In genomic region chr19:1942078-1942933, GRCh38 we compare ENCODE assay signal across 8 cellular contexts. TPM values are rescaled to one million over a fixed set of nuclear protein-coding genes. Genes with fewer than 3 reads are reported as not detected.
A peak's percentile ranks its signal among the peaks of the same experiment; 100 is the strongest.
DNase-seq lines count a peak whose midpoint lies in the region; ATAC-seq, FAIRE-seq and TF ChIP-seq lines count a peak whose summit lies in the region.

No MANE protein-coding gene starts in this region.

- H3K4me3 Mint-ChIP-seq in activated B cell treated with CpG ODN at 0.5 μM for 24 hours (peak overlapping the region; percentile 91), immature natural killer cell (peak overlapping the region; percentile 92 to 97 (median 96))

- TF ChIP-seq CTCF in activated B cell treated with CpG ODN at 0.5 μM for 24 hours (IDR thresholded peaks at IDR 0.05) (no peak), bronchial epithelial cell (IDR thresholded peaks at IDR 0.05; ENCODE audit: insufficient read depth, low read length, severe bottlenecking) (no peak)

- H3K27me3 Mint-ChIP-seq in activated B cell treated with CpG ODN at 0.5 μM for 24 hours (no peaks in the 10 kb centered on the region), immature natural killer cell (ENCODE audit: low read depth in 3 of 3) (peaks cover 37 to 44% (median 44%) of the 10 kb centered on the region in 3 donors)

- POLR2A ChIA-PET in activated B cell treated with CpG ODN at 0.5 μM for 24 hours (lab: Charles Lee) = interaction anchor here (0.5 to 2.2 kb wide), 31 partner anchors 9 to 1411 kb away, joined by 3 to 15 read pairs (median 4); partner anchors contain the start of genes ABHD17A and AP3D1

- H3K36me3 ChIP-seq in bronchial epithelial cell (ENCODE audit: control insufficient read depth, insufficient read depth, low read length) = no peaks in the 10 kb centered on the region

- no peak for FAIRE-seq in bronchial epithelial cell (lab: Jason Lieb, UNC)

- intact Hi-C loops in activated B cell treated with CpG ODN at 0.5 μM for 24 hours (cut with micrococcal nuclease) = loop anchor here (1.0 to 2.0 kb wide), 6 partner anchors 38 to 148 kb away; partner anchors contain the start of gene BTBD2

- H3K9me3 Mint-ChIP-seq in activated B cell treated with CpG ODN at 0.5 μM for 24 hours = no peaks in the 10 kb centered on the region
- H3K9me3 Mint-ChIP-seq in immature natural killer cell = no peaks in the 10 kb centered on the region

- peaks cover 46% of the 10 kb centered on the region for H3K4me1 Mint-ChIP-seq in activated B cell treated with CpG ODN at 0.5 μM for 24 hours
- H3K4me1 Mint-ChIP-seq in immature natural killer cell = peaks cover 30 to 40% of the 10 kb centered on the region in 2 donors

- peak; percentile 63 for DNase-seq in SIG-M5 treated with dmso at 0.1 percent for 504 hours (lab: John Stamatoyannopoulos, UW; ENCODE audit: unreplicated experiment)
- no peak for DNase-seq in SIG-M5 (lab: John Stamatoyannopoulos, UW)
- peak; percentile 14 for DNase-seq in NCI-H1092 (lab: John Stamatoyannopoulos, UW)
- DNase-seq in activated B cell treated with CpG ODN at 0.5 μM for 24 hours = peak; percentile 69
- peak; percentile 60 for DNase-seq in bronchial epithelial cell (ENCODE audit: low read depth)
- peak; percentile 86 to 93 (median 90) for DNase-seq in immature natural killer cell
- DNase-seq in stimulated activated CD4-positive, alpha-beta T cell treated with anti-CD3 and anti-CD28 coated beads, Interleukin-12 subunit alpha, Interleukin-12 subunit beta, amount 100 ng/mL, for 48 hours (ENCODE audit: low read depth in 2 of 3, low spot score in 1 of 3) = peak in 2 of 3 donors; percentile 63 to 69

- H3K27me3 ChIP-seq in bronchial epithelial cell (ENCODE audit: control insufficient read depth, insufficient read depth, low read length) = no peaks in the 10 kb centered on the region

- H3K36me3 Mint-ChIP-seq in activated B cell treated with CpG ODN at 0.5 μM for 24 hours (ENCODE audit: low read depth) (peaks cover 10% of the 10 kb centered on the region), immature natural killer cell (no peaks in the 10 kb centered on the region)

- CTCF ChIA-PET in activated B cell treated with CpG ODN at 0.5 μM for 24 hours (lab: Charles Lee) = interaction anchor here (0.7 to 1.0 kb wide), 2 partner anchors 77 to 100 kb away, joined by 3 read pairs; no protein-coding TSS in a partner anchor

- peak overlapping the region; percentile 96 for H3K27ac Mint-ChIP-seq in activated B cell treated with CpG ODN at 0.5 μM for 24 hours
- H3K27ac Mint-ChIP-seq in immature natural killer cell = peak overlapping the region; percentile 96 to 100 (median 99)

- ATAC-seq in activated B cell treated with CpG ODN at 0.5 μM for 24 hours (ENCODE audit: low read depth) = peak; percentile 53
- no peak for ATAC-seq in HG03097 (IDR thresholded peaks at IDR 0.05; ENCODE audit: low FRiP score, unreplicated experiment)

- H3K4me3 ChIP-seq in bronchial epithelial cell (ENCODE audit: low read depth, low read length) = peak overlapping the region; percentile 95

RNA-seq across cellular contexts. Expression of gene CSNK1G2, which starts 1.3 kb away (rescaled TPM):
- total RNA-seq in activated B cell treated with CpG ODN at 0.5 μM for 24 hours = 83.1 and 89.1 TPM in 2 replicates
- total RNA-seq in bronchial epithelial cell = 58.4 and 73.2 TPM in 2 replicates
- polyA plus RNA-seq in immature natural killer cell = 10 to 100 TPM; 18.0 to 35.4 (median 21.8) TPM

RNA-seq across cellular contexts. Expression of gene ADAT3, which starts 37.1 kb away (rescaled TPM):
- total RNA-seq in activated B cell treated with CpG ODN at 0.5 μM for 24 hours (8.5 and 14.1 TPM in 2 replicates), bronchial epithelial cell (0.79 and 1.9 TPM in 2 replicates)
- 10 to 100 TPM in 1 of 3 donors, 1 to 10 TPM in 2; 2.1 to 10.0 (median 4.3) TPM for polyA plus RNA-seq in immature natural killer cell

RNA-seq across cellular contexts. Expression of gene SCAMP4, which starts 37.1 kb away (rescaled TPM):
- total RNA-seq in activated B cell treated with CpG ODN at 0.5 μM for 24 hours (47.6 and 59.7 TPM in 2 replicates), bronchial epithelial cell (14.2 and 15.4 TPM in 2 replicates)
- 10 to 100 TPM in 2 of 3 donors, 1 to 10 TPM in 1; 7.6 to 31.9 (median 22.6) TPM for polyA plus RNA-seq in immature natural killer cell

RNA-seq across cellular contexts. Expression of gene ABHD17A, which starts 57.0 kb away (rescaled TPM):
- total RNA-seq in activated B cell treated with CpG ODN at 0.5 μM for 24 hours = 57.4 and 64.3 TPM in 2 replicates
- total RNA-seq in bronchial epithelial cell = 48.4 and 71.0 TPM in 2 replicates
- polyA plus RNA-seq in immature natural killer cell = 100 to 1,000 TPM; 652 to 783 (median 741) TPM
